ENCODE assay signal across 9 cellular contexts in the genomic region with DNA sequence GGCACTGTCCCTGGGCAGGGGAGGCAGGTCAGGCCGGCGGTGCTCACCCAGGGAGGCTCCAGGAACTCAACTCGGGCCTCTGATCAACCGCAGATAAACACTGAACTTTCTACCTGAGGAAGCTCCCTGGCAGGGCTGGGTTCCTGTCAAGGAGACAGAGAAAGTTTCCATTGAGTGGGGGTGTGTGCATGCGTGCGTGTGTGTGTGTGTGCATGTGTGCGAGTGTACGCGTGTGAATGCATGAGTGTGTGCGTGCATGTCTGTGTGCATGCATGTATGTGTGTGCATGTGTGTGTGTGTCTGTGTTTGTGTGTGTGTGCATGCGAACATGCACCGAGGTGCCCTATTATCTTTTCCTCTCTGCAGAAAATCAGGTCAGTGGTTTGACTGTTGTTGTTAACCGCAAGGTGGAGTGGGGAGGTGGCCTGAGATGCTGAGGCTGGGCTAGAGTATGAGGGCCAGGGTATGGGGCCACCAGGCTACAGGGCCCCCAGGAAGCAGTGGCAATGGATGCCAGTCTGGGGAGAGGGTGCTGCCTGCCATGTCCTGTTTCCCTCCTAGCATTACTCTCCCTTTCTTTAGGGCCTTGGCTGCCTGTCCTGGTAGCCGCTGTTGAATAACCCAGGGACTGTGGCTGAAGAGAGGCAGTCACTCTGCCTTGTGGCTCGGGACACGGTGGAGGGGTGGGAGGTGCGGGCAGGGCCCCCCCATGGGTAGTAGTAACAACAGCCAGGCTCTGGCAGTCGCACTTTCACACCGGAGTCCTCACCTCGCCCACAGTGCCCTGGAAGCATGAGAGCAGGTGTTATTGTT. TPM values are rescaled to one million over a fixed set of nuclear protein-coding genes. Genes with fewer than 3 reads are reported as not detected.
A peak's percentile ranks its signal among the peaks of the same experiment; 100 is the strongest.
DNase-seq lines count a peak whose midpoint lies in the region; ATAC-seq lines count a peak whose summit lies in the region.
"Had no signal": no experiment of that assay in that cellular context is flagged by ENCODE, and none has a peak within 500 bp of the region (broad histone marks: within the 10 kb centered on the region; RNA-seq: fewer than 3 reads in every experiment).

No MANE protein-coding gene starts in this region.

- H3K4me1 Mint-ChIP-seq in T-cell: peaks cover 82 to 91% (median 89%) of the 10 kb centered on the region in 3 donors
- peaks cover 83% of the 10 kb centered on the region for H3K4me1 Mint-ChIP-seq in activated naive CD4-positive, alpha-beta T cell treated with anti-CD3 and anti-CD28 coated beads for 36 hours (ENCODE audit: low read depth)
- peaks cover 39% of the 10 kb centered on the region for H3K4me1 Mint-ChIP-seq in memory B cell
- H3K4me1 Mint-ChIP-seq in stimulated activated naive CD8-positive, alpha-beta T cell treated with anti-CD3 and anti-CD28 coated beads, Interleukin-15, Interleukin-2, amounts not matched to agents 100 ng/mL and 50 ng/mL, for 24 hours (ENCODE audit: low read depth): peaks cover 92% of the 10 kb centered on the region

- intact Hi-C loops in activated naive CD4-positive, alpha-beta T cell treated with anti-CD3 and anti-CD28 coated beads for 36 hours (cut with micrococcal nuclease): loop anchor here (1.0 to 10.0 kb wide), 6 partner anchors 8 to 444 kb away; partner anchors contain the start of gene WIPF2

- H3K36me3 Mint-ChIP-seq in T-cell: no peaks in the 10 kb centered on the region
- no peaks in the 10 kb centered on the region for H3K36me3 Mint-ChIP-seq in activated naive CD4-positive, alpha-beta T cell treated with anti-CD3 and anti-CD28 coated beads for 36 hours (ENCODE audit: low read depth)
- H3K36me3 Mint-ChIP-seq in memory B cell: no peaks in the 10 kb centered on the region
- H3K36me3 Mint-ChIP-seq in stimulated activated naive CD8-positive, alpha-beta T cell treated with anti-CD3 and anti-CD28 coated beads, Interleukin-15, Interleukin-2, amounts not matched to agents 100 ng/mL and 50 ng/mL, for 24 hours (ENCODE audit: low read depth): peaks cover 4% of the 10 kb centered on the region

- DNase-seq in T-cell: peak in 33 of 34 experiments; percentile 54 to 78 (median 67)
- peak; percentile 87 for DNase-seq in activated naive CD4-positive, alpha-beta T cell treated with anti-CD3 and anti-CD28 coated beads for 36 hours
- no peak for DNase-seq in memory B cell (ENCODE audit: low spot score in 2 of 2)
- no peak for DNase-seq in kidney glomerular epithelial cell (lab: John Stamatoyannopoulos, UW)
- no peak for DNase-seq in AML-193 (lab: John Stamatoyannopoulos, UW)
- DNase-seq in nucleus accumbens (lab: John Stamatoyannopoulos, UW): no peak
- DNase-seq: NCI-H1417 treated with DMSO at 0.1 percent for 48 hours had no signal

- peak; percentile 64 to 76 (median 69) for ATAC-seq in T-cell (replicated peaks in 1 of 4)
- peak; percentile 37 for ATAC-seq in memory B cell (ENCODE audit: low read depth)
- ATAC-seq in HG03460 (IDR thresholded peaks at IDR 0.05; ENCODE audit: unreplicated experiment): no peak

- H3K27me3 Mint-ChIP-seq in T-cell: no peaks in the 10 kb centered on the region
- H3K27me3 Mint-ChIP-seq in activated naive CD4-positive, alpha-beta T cell treated with anti-CD3 and anti-CD28 coated beads for 36 hours (ENCODE audit: low read depth): no peaks in the 10 kb centered on the region
- H3K27me3 Mint-ChIP-seq in memory B cell: no peaks in the 10 kb centered on the region
- H3K27me3 Mint-ChIP-seq in stimulated activated naive CD8-positive, alpha-beta T cell treated with anti-CD3 and anti-CD28 coated beads, Interleukin-15, Interleukin-2, amounts not matched to agents 100 ng/mL and 50 ng/mL, for 24 hours: no peaks in the 10 kb centered on the region

- CTCF ChIA-PET in T-cell (lab: Charles Lee): interaction anchor here in 1 of 2 donors (0.6 to 2.8 kb wide), 6 partner anchors 8 to 229 kb away, joined by 3 to 17 read pairs (median 4); partner anchors contain the start of gene TOP2A
- CTCF ChIA-PET in activated naive CD4-positive, alpha-beta T cell treated with anti-CD3 and anti-CD28 coated beads for 36 hours (lab: Charles Lee): interaction anchor here (0.7 to 16.6 kb wide), 12 partner anchors 8 to 123 kb away, joined by 3 to 276 read pairs (median 4); partner anchors contain the start of gene CCR7

- H3K9me3 Mint-ChIP-seq in T-cell (no peaks in the 10 kb centered on the region), memory B cell (no peaks in the 10 kb centered on the region)
- no peaks in the 10 kb centered on the region for H3K9me3 Mint-ChIP-seq in activated naive CD4-positive, alpha-beta T cell treated with anti-CD3 and anti-CD28 coated beads for 36 hours
- H3K9me3 Mint-ChIP-seq in stimulated activated naive CD8-positive, alpha-beta T cell treated with anti-CD3 and anti-CD28 coated beads, Interleukin-15, Interleukin-2, amounts not matched to agents 100 ng/mL and 50 ng/mL, for 24 hours: no peaks in the 10 kb centered on the region

- H3K27ac Mint-ChIP-seq in T-cell (peak overlapping the region; percentile 91 to 94), memory B cell (peak overlapping the region; percentile 95)
- peak overlapping the region; percentile 96 for H3K27ac Mint-ChIP-seq in activated naive CD4-positive, alpha-beta T cell treated with anti-CD3 and anti-CD28 coated beads for 36 hours
- peak overlapping the region; percentile 99 for H3K27ac Mint-ChIP-seq in stimulated activated naive CD8-positive, alpha-beta T cell treated with anti-CD3 and anti-CD28 coated beads, Interleukin-15, Interleukin-2, amounts not matched to agents 100 ng/mL and 50 ng/mL, for 24 hours

- H3K4me3 Mint-ChIP-seq in T-cell (peak overlapping the region; percentile 70 to 83 (median 75)), memory B cell (peak overlapping the region; percentile 28)
- peak overlapping the region; percentile 66 for H3K4me3 Mint-ChIP-seq in activated naive CD4-positive, alpha-beta T cell treated with anti-CD3 and anti-CD28 coated beads for 36 hours
- H3K4me3 Mint-ChIP-seq in stimulated activated naive CD8-positive, alpha-beta T cell treated with anti-CD3 and anti-CD28 coated beads, Interleukin-15, Interleukin-2, amounts not matched to agents 100 ng/mL and 50 ng/mL, for 24 hours: peak overlapping the region; percentile 80

- POLR2A ChIA-PET in T-cell (lab: Charles Lee): interaction anchor here in 1 of 2 donors (0.5 to 1.6 kb wide), 6 partner anchors 14 to 217 kb away, joined by 3 to 6 read pairs (median 4); no protein-coding TSS in a partner anchor

RNA-seq across cellular contexts. Expression of gene CCR7, which starts 24.0 kb away (rescaled TPM):
- 100 to 1,000 TPM; 173 to 438 (median 340) TPM for total RNA-seq in T-cell
- 100 to 1,000 TPM; 150 to 156 TPM for total RNA-seq in activated naive CD4-positive, alpha-beta T cell treated with anti-CD3 and anti-CD28 coated beads for 36 hours

RNA-seq across cellular contexts. Expression of gene TNS4, which starts 39.8 kb away (rescaled TPM):
- total RNA-seq in T-cell: 1 to 10 TPM in 2 of 5 donors, under 1 TPM in 3; 0.55 to 3.7 (median 0.66) TPM
- total RNA-seq in activated naive CD4-positive, alpha-beta T cell treated with anti-CD3 and anti-CD28 coated beads for 36 hours: 1 to 10 TPM; 4.7 to 5.9 TPM

Comparison
In these comparisons a context has a peak if more than half of its experiments do, and no peak if none do; other contexts are left out.
1. DNase-seq: peak in T-cell (33 of 34) and activated naive CD4-positive, alpha-beta T cell treated with anti-CD3 and anti-CD28 coated beads for 36 hours (single experiment); none in memory B cell (0 of 2), kidney glomerular epithelial cell (single experiment), AML-193 (0 of 2) and nucleus accumbens (0 of 56).
2. H3K4me3 Mint-ChIP-seq: peak in every context shown above with its lines; median percentile 80 in stimulated activated naive CD8-positive, alpha-beta T cell treated with anti-CD3 and anti-CD28 coated beads, Interleukin-15, Interleukin-2, amounts not matched to agents 100 ng/mL and 50 ng/mL, for 24 hours; 75 in T-cell; 66 in activated naive CD4-positive, alpha-beta T cell treated with anti-CD3 and anti-CD28 coated beads for 36 hours; 28 in memory B cell.
3. Peak in every context shown above with its lines, with median percentiles within 50 percentile points of each other: H3K27ac Mint-ChIP-seq.